16 cellular contexts compared by ENCODE assay signal in genomic region chr10:67602268-67602950, GRCh38.
DNase-seq lines count a peak whose midpoint lies in the region; ATAC-seq, FAIRE-seq and TF ChIP-seq lines count a peak whose summit lies in the region.
"Had no signal": no experiment of that assay in that cellular context is flagged by ENCODE, and none has a peak within 500 bp of the region (broad histone marks: within the 10 kb centered on the region; RNA-seq: fewer than 3 reads in every experiment).

No MANE protein-coding gene starts in this region.

- DNase-seq in A549 (ENCODE audit: low read depth in 1 of 2, low spot score in 1 of 2) (peak in 1 of 2 experiments; percentile 26), HS-5 (ENCODE audit: low read depth) (peak; percentile 86), astrocyte of the cerebellum (ENCODE audit: low read depth) (peak; percentile 57), glomerular visceral epithelial cell (ENCODE audit: extremely low spot score) (peak; percentile 84), NCI-H524 treated with DMSO at 0.1 percent for 48 hours (lab: John Stamatoyannopoulos, UW) (no peak), cerebellum (ENCODE audit: low spot score) (no peak)
- no peak for DNase-seq in effector memory CD4-positive, alpha-beta T cell
- DNase-seq in stimulated activated naive B cell treated with anti-CD40 and anti-IgM and Interleukin-4, amounts not matched to agents 10 μg/mL and 1 μg/mL and 100 μg/mL, for 72 hours, result no peak
- DNase-seq: activated B cell treated with CpG ODN at 0.5 μM for 24 hours, aorta, islet precursor cell, NCI-H2227 treated with DMSO at 0.1 percent for 48 hours, SIG-M5, transverse colon had no signal

- no peak overlapping the region for H3K27ac ChIP-seq in A549
- no peak overlapping the region for H3K27ac ChIP-seq in effector memory CD4-positive, alpha-beta T cell (ENCODE audit: insufficient read depth, low read length, poor library complexity, severe bottlenecking)
- H3K27ac ChIP-seq: epithelial cell of prostate, transverse colon had no signal

- no peaks in the 10 kb centered on the region for H3K36me3 ChIP-seq in effector memory CD4-positive, alpha-beta T cell (ENCODE audit: control insufficient read depth, insufficient read depth, low read length)
- H3K36me3 ChIP-seq: transverse colon had no signal

- CTCF ChIA-PET in A549 (lab: Yijun Ruan, JAX), result no interaction called here

- H3K4me3 Mint-ChIP-seq in stimulated activated naive B cell treated with anti-CD40 and anti-IgM and Interleukin-4, amounts not matched to agents 10 μg/mL and 1 μg/mL and 100 μg/mL, for 72 hours, result no peak overlapping the region
- H3K4me3 Mint-ChIP-seq: activated B cell treated with CpG ODN at 0.5 μM for 24 hours; natural killer cell treated with Interleukin-12 subunit alpha and Interleukin-12 subunit beta and Interleukin-15 and Interleukin-18, amount 100 ng/mL, for 72 hours had no signal

- WGBS in A549 (ENCODE audit: missing lambda C conversion rate), result 27% methylated on average over 4 of the region's 4 CpGs

- no peaks in the 10 kb centered on the region for H3K36me3 Mint-ChIP-seq in stimulated activated naive B cell treated with anti-CD40 and anti-IgM and Interleukin-4, amounts not matched to agents 10 μg/mL and 1 μg/mL and 100 μg/mL, for 72 hours
- H3K36me3 Mint-ChIP-seq: natural killer cell treated with Interleukin-12 subunit alpha and Interleukin-12 subunit beta and Interleukin-15 and Interleukin-18, amount 100 ng/mL, for 72 hours had no signal

- peaks cover 12 to 15% of the 10 kb centered on the region in 2 donors for H3K27me3 Mint-ChIP-seq in stimulated activated naive B cell treated with anti-CD40 and anti-IgM and Interleukin-4, amounts not matched to agents 10 μg/mL and 1 μg/mL and 100 μg/mL, for 72 hours

- no peak for TF ChIP-seq CTCF in A549 (IDR thresholded peaks at IDR 0.05)
- no peak for TF ChIP-seq CTCF in astrocyte of the cerebellum (IDR thresholded peaks at IDR 0.05; ENCODE audit: low read depth, low read length, missing control alignments)

- H3K4me1 Mint-ChIP-seq in stimulated activated naive B cell treated with anti-CD40 and anti-IgM and Interleukin-4, amounts not matched to agents 10 μg/mL and 1 μg/mL and 100 μg/mL, for 72 hours, result peaks cover 1 to 4% of the 10 kb centered on the region in 2 donors
- H3K4me1 Mint-ChIP-seq: activated B cell treated with CpG ODN at 0.5 μM for 24 hours had no signal

- no peak for TF ChIP-seq POLR2A in A549 (IDR thresholded peaks at IDR 0.05; ENCODE audit: low read length)

- TF ChIP-seq EP300 in A549 (IDR thresholded peaks at IDR 0.05), result no peak

- H3K4me2 ChIP-seq in A549, result peak overlapping the region; percentile 19; the same call in 2 of the 3 replicates

- ATAC-seq in A549, result peak in 1 of 2 experiments; percentile 47; a peak in 3 of 6 replicates
- no peak for ATAC-seq in stimulated activated naive B cell treated with anti-CD40 and anti-IgM and Interleukin-4, amounts not matched to agents 10 μg/mL and 1 μg/mL and 100 μg/mL, for 72 hours (replicated peaks)
- ATAC-seq: natural killer cell treated with Interleukin-12 subunit alpha and Interleukin-12 subunit beta and Interleukin-15 and Interleukin-18, amount 100 ng/mL, for 72 hours had no signal

- no peak for FAIRE-seq in A549 (lab: Jason Lieb, UNC)

- H3K4me1 ChIP-seq in A549, result peaks cover 23% of the 10 kb centered on the region
- H3K4me1 ChIP-seq in effector memory CD4-positive, alpha-beta T cell (ENCODE audit: control insufficient read depth, insufficient read depth, low read length, poor library complexity, severe bottlenecking), result no peaks in the 10 kb centered on the region
- H3K4me1 ChIP-seq: transverse colon had no signal

- POLR2A ChIA-PET in A549 (lab: Yijun Ruan, JAX), result no interaction called here

- H3K4me3 ChIP-seq in A549, result no peak overlapping the region
- H3K4me3 ChIP-seq in astrocyte of the cerebellum (ENCODE audit: low read depth, low read length), result no peak overlapping the region
- H3K4me3 ChIP-seq in effector memory CD4-positive, alpha-beta T cell (ENCODE audit: insufficient read depth, low read depth, low read length, poor library complexity, severe bottlenecking), result no peak overlapping the region
- H3K4me3 ChIP-seq: transverse colon had no signal

- H3K9me3 Mint-ChIP-seq in stimulated activated naive B cell treated with anti-CD40 and anti-IgM and Interleukin-4, amounts not matched to agents 10 μg/mL and 1 μg/mL and 100 μg/mL, for 72 hours, result peaks cover 0 to 1% of the 10 kb centered on the region in 2 donors
- H3K9me3 Mint-ChIP-seq: activated B cell treated with CpG ODN at 0.5 μM for 24 hours; natural killer cell treated with Interleukin-12 subunit alpha and Interleukin-12 subunit beta and Interleukin-15 and Interleukin-18, amount 100 ng/mL, for 72 hours had no signal

- no peaks in the 10 kb centered on the region for H3K9me3 ChIP-seq in A549
- H3K9me3 ChIP-seq in effector memory CD4-positive, alpha-beta T cell (ENCODE audit: control insufficient read depth, low read length), result no peaks in the 10 kb centered on the region
- H3K9me3 ChIP-seq: transverse colon had no signal

- H3K27ac Mint-ChIP-seq in stimulated activated naive B cell treated with anti-CD40 and anti-IgM and Interleukin-4, amounts not matched to agents 10 μg/mL and 1 μg/mL and 100 μg/mL, for 72 hours, result no peak overlapping the region
- H3K27ac Mint-ChIP-seq: activated B cell treated with CpG ODN at 0.5 μM for 24 hours; natural killer cell treated with Interleukin-12 subunit alpha and Interleukin-12 subunit beta and Interleukin-15 and Interleukin-18, amount 100 ng/mL, for 72 hours had no signal

- TF ChIP-seq RAD21 in A549 (conservative IDR thresholded peaks at IDR 0.05 in 1 of 2, IDR thresholded peaks at IDR 0.05 in 1 of 2), result no peak

- in situ Hi-C loops in astrocyte of the cerebellum (cut with HindIII; ENCODE audit: low sequenced_read_pairs), result no loop called here

- H3K27me3 ChIP-seq in effector memory CD4-positive, alpha-beta T cell (replicated peaks; ENCODE audit: control insufficient read depth, insufficient read depth, low read length, poor library complexity, severe bottlenecking), result no peaks in the 10 kb centered on the region
- H3K27me3 ChIP-seq: transverse colon had no signal

TF ChIP-seq in A549, 52 proteins besides CTCF, POLR2A, EP300 and RAD21:
- no peak for TF ChIP-seq PHF8 (IDR thresholded peaks at IDR 0.05; ENCODE audit: borderline replicate concordance, low read depth)
- no peak for TF ChIP-seq FOSL2 (IDR thresholded peaks at IDR 0.05)
- TF ChIP-seq FOSL2 (CRISPR knock-in tag; IDR thresholded peaks at IDR 0.05), result 0 out of 2 replicates have a peak, but pooled peaks have one; percentile 12

Comparison
In these comparisons a context has a peak if more than half of its experiments do, and no peak if none do; other contexts are left out.
1. DNase-seq: peak in HS-5 (single experiment), astrocyte of the cerebellum (single experiment) and glomerular visceral epithelial cell (single experiment); none in effector memory CD4-positive, alpha-beta T cell (0 of 3), NCI-H524 treated with DMSO at 0.1 percent for 48 hours (single experiment), cerebellum (single experiment) and stimulated activated naive B cell treated with anti-CD40 and anti-IgM and Interleukin-4, amounts not matched to agents 10 μg/mL and 1 μg/mL and 100 μg/mL, for 72 hours (single experiment).